8 cellular contexts compared by ENCODE assay signal in the genomic region with DNA sequence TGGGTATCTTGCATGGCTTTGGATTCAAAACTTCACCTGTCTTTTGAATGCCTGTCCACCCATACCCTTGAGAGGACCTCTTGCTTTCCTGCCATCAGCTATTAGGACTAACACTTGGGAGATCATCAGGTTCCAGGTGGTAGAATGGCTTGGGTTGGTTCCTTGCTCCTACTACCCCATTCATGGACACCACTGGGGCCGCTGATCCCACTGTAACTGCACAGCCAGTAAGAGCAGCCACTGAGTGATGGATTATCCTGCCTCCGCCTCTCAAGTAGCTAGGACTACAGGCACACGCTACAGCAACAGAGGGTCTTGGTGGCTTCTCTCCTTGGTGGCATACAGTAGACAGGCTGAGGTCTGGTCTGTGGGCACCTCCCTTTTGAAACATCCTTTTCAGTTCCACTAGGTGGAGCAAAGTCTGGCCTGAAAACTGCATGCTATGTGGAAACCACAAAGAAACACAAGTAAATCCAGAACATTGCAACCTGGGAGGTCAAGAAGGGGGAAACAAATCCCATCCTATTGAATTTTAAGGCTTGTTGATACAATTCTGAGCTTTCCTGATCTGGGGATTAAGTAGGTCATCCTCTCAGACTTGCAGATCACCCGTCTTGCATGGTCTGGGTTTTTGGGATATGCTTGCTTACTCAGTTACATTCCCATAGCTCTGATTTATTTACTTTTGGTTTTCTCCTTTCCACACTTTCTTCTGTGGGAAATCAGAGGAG. TPM values are rescaled to one million over a fixed set of nuclear protein-coding genes. Genes with fewer than 3 reads are reported as not detected.
DNase-seq lines count a peak whose midpoint lies in the region; ATAC-seq and TF ChIP-seq lines count a peak whose summit lies in the region.

No MANE protein-coding gene starts in this region.

- no peaks in the 10 kb centered on the region for H3K9me3 ChIP-seq in cardiac muscle cell (ENCODE audit: low read depth)

- peak; percentile 89 for ATAC-seq in sciatic nerve
- no peak for ATAC-seq in GM21526 (IDR thresholded peaks at IDR 0.05; ENCODE audit: low FRiP score, unreplicated experiment)
- no peak for ATAC-seq in GM18870 (IDR thresholded peaks at IDR 0.05; ENCODE audit: unreplicated experiment)

- H3K27me3 Mint-ChIP-seq in activated CD4-positive, alpha-beta memory T cell treated with anti-CD3 and anti-CD28 coated beads for 36 hours, result no peaks in the 10 kb centered on the region
- no peaks in the 10 kb centered on the region for H3K27me3 Mint-ChIP-seq in activated T-helper 2 cell treated with anti-CD3 and anti-CD28 coated beads, Interferon-gamma antibody, Interleukin-2, Interleukin-4, amounts not matched to agents 10 μg/mL and 5 μg/mL and 100 μg/mL, durations not matched to agents 14 hours and 24 hours and 36 hours (ENCODE audit: low read depth)

- no peaks in the 10 kb centered on the region for H3K36me3 Mint-ChIP-seq in activated CD4-positive, alpha-beta memory T cell treated with anti-CD3 and anti-CD28 coated beads for 36 hours
- H3K36me3 Mint-ChIP-seq in activated T-helper 2 cell treated with anti-CD3 and anti-CD28 coated beads, Interferon-gamma antibody, Interleukin-2, Interleukin-4, amounts not matched to agents 10 μg/mL and 5 μg/mL and 100 μg/mL, durations not matched to agents 14 hours and 24 hours and 36 hours (ENCODE audit: low read depth), result peaks cover 19% of the 10 kb centered on the region

- peaks cover under 1% of the 10 kb centered on the region for H3K4me1 ChIP-seq in cardiac muscle cell (ENCODE audit: low read depth)

- POLR2A ChIA-PET in activated CD4-positive, alpha-beta memory T cell treated with anti-CD3 and anti-CD28 coated beads for 36 hours (lab: Charles Lee), result no interaction called here

- DNase-seq in EL, result peak; percentile 67
- peak; percentile 37 for DNase-seq in HuH-7 (ENCODE audit: low spot score)
- peak; percentile 25 for DNase-seq in activated CD4-positive, alpha-beta memory T cell treated with anti-CD3 and anti-CD28 coated beads for 36 hours
- DNase-seq in cardiac muscle cell (ENCODE audit: low read depth in 1 of 2, low spot score in 1 of 2), result peak; percentile 41 to 81
- no peak for DNase-seq in sciatic nerve (ENCODE audit: low spot score)
- no peak for DNase-seq in activated T-helper 2 cell treated with anti-CD3 and anti-CD28 coated beads, Interferon-gamma antibody, Interleukin-2, Interleukin-4, amounts not matched to agents 10 μg/mL and 5 μg/mL and 100 μg/mL, durations not matched to agents 14 hours and 24 hours and 36 hours (ENCODE audit: low spot score)

- no peaks in the 10 kb centered on the region for H3K27me3 ChIP-seq in cardiac muscle cell

- H3K36me3 ChIP-seq in cardiac muscle cell, result no peaks in the 10 kb centered on the region

- H3K9me3 Mint-ChIP-seq in activated CD4-positive, alpha-beta memory T cell treated with anti-CD3 and anti-CD28 coated beads for 36 hours, result no peaks in the 10 kb centered on the region
- H3K9me3 Mint-ChIP-seq in activated T-helper 2 cell treated with anti-CD3 and anti-CD28 coated beads, Interferon-gamma antibody, Interleukin-2, Interleukin-4, amounts not matched to agents 10 μg/mL and 5 μg/mL and 100 μg/mL, durations not matched to agents 14 hours and 24 hours and 36 hours, result no peaks in the 10 kb centered on the region

- peaks cover 41% of the 10 kb centered on the region for H3K4me1 Mint-ChIP-seq in activated CD4-positive, alpha-beta memory T cell treated with anti-CD3 and anti-CD28 coated beads for 36 hours (ENCODE audit: low read depth)
- peaks cover 22% of the 10 kb centered on the region for H3K4me1 Mint-ChIP-seq in activated T-helper 2 cell treated with anti-CD3 and anti-CD28 coated beads, Interferon-gamma antibody, Interleukin-2, Interleukin-4, amounts not matched to agents 10 μg/mL and 5 μg/mL and 100 μg/mL, durations not matched to agents 14 hours and 24 hours and 36 hours (ENCODE audit: low read depth)

- no peak overlapping the region for H3K27ac Mint-ChIP-seq in activated CD4-positive, alpha-beta memory T cell treated with anti-CD3 and anti-CD28 coated beads for 36 hours
- no peak overlapping the region for H3K27ac Mint-ChIP-seq in activated T-helper 2 cell treated with anti-CD3 and anti-CD28 coated beads, Interferon-gamma antibody, Interleukin-2, Interleukin-4, amounts not matched to agents 10 μg/mL and 5 μg/mL and 100 μg/mL, durations not matched to agents 14 hours and 24 hours and 36 hours

- H3K4me3 ChIP-seq in cardiac muscle cell, result no peak overlapping the region

- no peak overlapping the region for H3K4me3 Mint-ChIP-seq in activated CD4-positive, alpha-beta memory T cell treated with anti-CD3 and anti-CD28 coated beads for 36 hours
- H3K4me3 Mint-ChIP-seq in activated T-helper 2 cell treated with anti-CD3 and anti-CD28 coated beads, Interferon-gamma antibody, Interleukin-2, Interleukin-4, amounts not matched to agents 10 μg/mL and 5 μg/mL and 100 μg/mL, durations not matched to agents 14 hours and 24 hours and 36 hours (ENCODE audit: low read depth), result no peak overlapping the region

- CTCF ChIA-PET in activated CD4-positive, alpha-beta memory T cell treated with anti-CD3 and anti-CD28 coated beads for 36 hours (lab: Charles Lee), result interaction anchor here (0.6 to 2.6 kb wide), 17 partner anchors 9 to 497 kb away, joined by 3 to 12 read pairs (median 3); partner anchors contain the start of genes ARL3, SFXN2 and WBP1L

- peak overlapping the region; percentile 53 for H3K27ac ChIP-seq in cardiac muscle cell

- peak; percentile 71 for TF ChIP-seq CTCF in cardiac muscle cell (IDR thresholded peaks at IDR 0.05; ENCODE audit: low read depth, low read length)

- intact Hi-C loops in activated CD4-positive, alpha-beta memory T cell treated with anti-CD3 and anti-CD28 coated beads for 36 hours (cut with micrococcal nuclease), result no loop called here
- intact Hi-C loops in sciatic nerve (cut with DNase I), result loop anchor here (10.0 kb wide), 1 partner anchor 62 kb away; no protein-coding TSS in a partner anchor
- intact Hi-C loops in activated T-helper 2 cell treated with anti-CD3 and anti-CD28 coated beads, Interferon-gamma antibody, Interleukin-2, Interleukin-4, amounts not matched to agents 10 μg/mL and 5 μg/mL and 100 μg/mL, durations not matched to agents 14 hours and 24 hours and 36 hours (cut with micrococcal nuclease), result no loop called here

RNA-seq across cellular contexts. Expression of gene WBP1L, which starts 9.4 kb away (rescaled TPM):
- 10 to 100 TPM; 14.6 to 15.9 TPM for total RNA-seq in activated CD4-positive, alpha-beta memory T cell treated with anti-CD3 and anti-CD28 coated beads for 36 hours
- total RNA-seq in cardiac muscle cell, result 40.6 and 43.9 TPM in 2 replicates
- polyA plus RNA-seq in cardiac muscle cell, result 14.2 and 17.1 TPM in 2 replicates
- 66.2 TPM for total RNA-seq in sciatic nerve
- 18.0 and 19.9 TPM in 2 replicates for total RNA-seq in activated T-helper 2 cell treated with anti-CD3 and anti-CD28 coated beads, Interferon-gamma antibody, Interleukin-2, Interleukin-4, amounts not matched to agents 10 μg/mL and 5 μg/mL and 100 μg/mL, durations not matched to agents 14 hours and 24 hours and 36 hours

RNA-seq across cellular contexts. Expression of gene SFXN2, which starts 38.7 kb away (rescaled TPM):
- total RNA-seq in activated CD4-positive, alpha-beta memory T cell treated with anti-CD3 and anti-CD28 coated beads for 36 hours, result 10 to 100 TPM; 14.7 to 17.8 TPM
- total RNA-seq in cardiac muscle cell, result 10.5 and 14.2 TPM in 2 replicates
- 18.6 and 26.1 TPM in 2 replicates for polyA plus RNA-seq in cardiac muscle cell
- 7.6 TPM for total RNA-seq in sciatic nerve
- 52.2 and 54.0 TPM in 2 replicates for total RNA-seq in activated T-helper 2 cell treated with anti-CD3 and anti-CD28 coated beads, Interferon-gamma antibody, Interleukin-2, Interleukin-4, amounts not matched to agents 10 μg/mL and 5 μg/mL and 100 μg/mL, durations not matched to agents 14 hours and 24 hours and 36 hours

RNA-seq across cellular contexts. Expression of gene ARL3, which starts 38.9 kb away (rescaled TPM):
- total RNA-seq in activated CD4-positive, alpha-beta memory T cell treated with anti-CD3 and anti-CD28 coated beads for 36 hours, result 10 to 100 TPM; 10.1 to 11.1 TPM
- total RNA-seq in cardiac muscle cell (16.3 and 24.5 TPM in 2 replicates), sciatic nerve (17.4 TPM)
- polyA plus RNA-seq in cardiac muscle cell, result 42.2 and 47.3 TPM in 2 replicates
- 11.1 and 12.2 TPM in 2 replicates for total RNA-seq in activated T-helper 2 cell treated with anti-CD3 and anti-CD28 coated beads, Interferon-gamma antibody, Interleukin-2, Interleukin-4, amounts not matched to agents 10 μg/mL and 5 μg/mL and 100 μg/mL, durations not matched to agents 14 hours and 24 hours and 36 hours

Comparison
In these comparisons a context has a peak if more than half of its experiments do, and no peak if none do; other contexts are left out.
1. DNase-seq: peak in EL (single experiment), HuH-7 (single experiment), activated CD4-positive, alpha-beta memory T cell treated with anti-CD3 and anti-CD28 coated beads for 36 hours (single experiment) and cardiac muscle cell (2 of 2); none in sciatic nerve (single experiment) and activated T-helper 2 cell treated with anti-CD3 and anti-CD28 coated beads, Interferon-gamma antibody, Interleukin-2, Interleukin-4, amounts not matched to agents 10 μg/mL and 5 μg/mL and 100 μg/mL, durations not matched to agents 14 hours and 24 hours and 36 hours (single experiment).